22 cellular contexts compared by ENCODE assay signal in the genomic region with DNA sequence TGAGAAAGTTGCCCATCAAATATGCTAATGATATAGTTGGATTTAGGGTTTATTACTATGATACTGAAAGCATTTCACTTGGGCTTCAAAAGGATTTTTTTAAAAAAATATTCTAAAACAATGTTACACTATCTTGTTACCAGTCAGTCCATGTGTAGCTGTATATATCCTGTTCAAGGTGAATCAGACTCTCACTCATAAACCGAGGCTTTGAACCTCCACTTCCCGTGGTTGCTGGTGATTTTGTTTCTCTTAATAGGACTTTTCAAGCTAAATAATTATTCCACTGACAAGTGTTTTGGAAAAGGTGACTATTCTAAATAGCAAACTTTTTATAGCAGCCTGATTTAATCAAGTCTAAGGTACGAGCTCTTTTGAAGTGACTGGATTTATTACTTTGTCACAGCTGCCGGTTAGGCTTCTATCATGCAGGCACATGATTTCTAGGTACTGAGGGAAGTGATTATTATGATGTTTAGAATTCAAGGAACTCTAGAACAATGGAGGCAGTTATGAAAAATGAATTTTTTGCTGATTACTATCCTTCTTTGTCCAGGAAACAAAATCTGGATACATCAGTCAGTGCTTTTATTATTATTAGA.
DNase-seq lines count a peak whose midpoint lies in the region; ATAC-seq and TF ChIP-seq lines count a peak whose summit lies in the region.
"Had no signal": no experiment of that assay in that cellular context is flagged by ENCODE, and none has a peak within 500 bp of the region (broad histone marks: within the 10 kb centered on the region; RNA-seq: fewer than 3 reads in every experiment).

No MANE protein-coding gene starts in this region.

- H3K36me3 Mint-ChIP-seq in MCF 10A (ENCODE audit: insufficient read depth, unreplicated experiment) = no peaks in the 10 kb centered on the region
- no peaks in the 10 kb centered on the region for H3K36me3 Mint-ChIP-seq in mesothelial cell of epicardium
- H3K36me3 Mint-ChIP-seq: CD4-positive, CD25-positive, alpha-beta regulatory T cell; CD8-positive, alpha-beta memory T cell had no signal

- no peaks in the 10 kb centered on the region for H3K36me3 ChIP-seq in breast epithelium
- H3K36me3 ChIP-seq: BE2C had no signal

- CTCF ChIA-PET in MCF 10A (lab: Yijun Ruan, JAX) = no interaction called here

- H3K27me3 Mint-ChIP-seq in MCF 10A (ENCODE audit: insufficient read depth, unreplicated experiment) = no peaks in the 10 kb centered on the region
- H3K27me3 Mint-ChIP-seq in mesothelial cell of epicardium (ENCODE audit: low read depth) = no peaks in the 10 kb centered on the region
- H3K27me3 Mint-ChIP-seq: CD4-positive, CD25-positive, alpha-beta regulatory T cell; CD8-positive, alpha-beta memory T cell had no signal

- H3K9me3 ChIP-seq in breast epithelium = no peaks in the 10 kb centered on the region
- H3K9me3 ChIP-seq: BE2C had no signal

- H3K4me3 ChIP-seq in breast epithelium = no peak overlapping the region
- H3K4me3 ChIP-seq: GM12878 had no signal

- no peak overlapping the region for H3K4me3 Mint-ChIP-seq in MCF 10A (ENCODE audit: unreplicated experiment)
- H3K4me3 Mint-ChIP-seq in mesothelial cell of epicardium = no peak overlapping the region
- H3K4me3 Mint-ChIP-seq: CD4-positive, CD25-positive, alpha-beta regulatory T cell; CD8-positive, alpha-beta memory T cell; HFFc6 had no signal

- no peak for TF ChIP-seq POLR2A in breast epithelium (IDR thresholded peaks at IDR 0.05)

- H3K4me1 Mint-ChIP-seq in MCF 10A (ENCODE audit: insufficient read depth, unreplicated experiment) (peaks cover 21% of the 10 kb centered on the region), mesothelial cell of epicardium (peaks cover 66% of the 10 kb centered on the region)
- H3K4me1 Mint-ChIP-seq: CD4-positive, CD25-positive, alpha-beta regulatory T cell; CD8-positive, alpha-beta memory T cell had no signal

- POLR2A ChIA-PET in MCF 10A (lab: Yijun Ruan, JAX) = no interaction called here

- DNase-seq in MCF 10A (ENCODE audit: unreplicated experiment) (no peak), breast epithelium (ENCODE audit: low spot score in 2 of 2) (no peak), dermis microvascular lymphatic vessel endothelial cell (ENCODE audit: low read depth in 2 of 2) (peak; percentile 69 to 83), foreskin keratinocyte (peak; percentile 67 to 88), mesothelial cell of epicardium (ENCODE audit: low spot score in 2 of 2, unreplicated experiment in 2 of 2) (no peak), NOMO-1 treated with dmso at 0.1 percent for 144 hours (lab: John Stamatoyannopoulos, UW; ENCODE audit: unreplicated experiment) (no peak)
- DNase-seq: BE2C; C1 segment of cervical spinal cord; CD4-positive, CD25-positive, alpha-beta regulatory T cell; CD8-positive, alpha-beta memory T cell; COR-L47; DMS 273 treated with DMSO at 0.1 percent for 48 hours; DMS53; DND-41; EL; GOT3; H7; HFFc6 had no signal

- no peaks in the 10 kb centered on the region for H3K9me3 Mint-ChIP-seq in MCF 10A (ENCODE audit: unreplicated experiment)
- H3K9me3 Mint-ChIP-seq in mesothelial cell of epicardium = peaks cover 8% of the 10 kb centered on the region

- intact Hi-C loops in MCF 10A (cut with micrococcal nuclease) (no loop called here), breast epithelium (cut with DNase I; ENCODE audit: low total_unique reads) (no loop called here)

- no peak for TF ChIP-seq CTCF in MCF 10A (IDR thresholded peaks at IDR 0.05; ENCODE audit: unreplicated experiment)
- TF ChIP-seq CTCF in breast epithelium (IDR thresholded peaks at IDR 0.05) = no peak
- TF ChIP-seq CTCF in foreskin keratinocyte (conservative IDR thresholded peaks at IDR 0.05) = no peak
- no peak for TF ChIP-seq CTCF in mesothelial cell of epicardium (IDR thresholded peaks at IDR 0.05; ENCODE audit: unreplicated experiment)

- BruUV-seq in MCF 10A (replicated peaks; lab: Mats Ljungman, UMichigan) = no TSS peak

- H3K4me1 ChIP-seq in breast epithelium (no peaks in the 10 kb centered on the region), foreskin keratinocyte (peaks cover 33% of the 10 kb centered on the region)
- H3K4me1 ChIP-seq: BE2C had no signal

- no peaks in the 10 kb centered on the region for H3K27me3 ChIP-seq in breast epithelium
- no peaks in the 10 kb centered on the region for H3K27me3 ChIP-seq in foreskin keratinocyte
- H3K27me3 ChIP-seq: BE2C had no signal

- no peak overlapping the region for H3K27ac ChIP-seq in breast epithelium
- peak overlapping the region; percentile 4 for H3K27ac ChIP-seq in foreskin keratinocyte

- H3K27ac Mint-ChIP-seq in MCF 10A (ENCODE audit: low read depth, unreplicated experiment) (peak overlapping the region; percentile 32), mesothelial cell of epicardium (peak overlapping the region; percentile 62)
- H3K27ac Mint-ChIP-seq: CD4-positive, CD25-positive, alpha-beta regulatory T cell; CD8-positive, alpha-beta memory T cell; HFFc6 had no signal

- ATAC-seq in foreskin keratinocyte = peak; percentile 88
- no peak for ATAC-seq in GM18502 (IDR thresholded peaks at IDR 0.05; ENCODE audit: poor library complexity, unreplicated experiment)
- ATAC-seq in GM19351 (IDR thresholded peaks at IDR 0.05; ENCODE audit: unreplicated experiment) = no peak
- ATAC-seq: GM12878, HCT116 had no signal

Comparison
In these comparisons a context has a peak if more than half of its experiments do, and no peak if none do; other contexts are left out.
1. DNase-seq: peak in dermis microvascular lymphatic vessel endothelial cell (2 of 2) and foreskin keratinocyte (2 of 2); none in MCF 10A (single experiment), breast epithelium (0 of 2), mesothelial cell of epicardium (0 of 2) and NOMO-1 treated with dmso at 0.1 percent for 144 hours (single experiment).